1 cellular context compared by ENCODE assay signal in the genomic region with DNA sequence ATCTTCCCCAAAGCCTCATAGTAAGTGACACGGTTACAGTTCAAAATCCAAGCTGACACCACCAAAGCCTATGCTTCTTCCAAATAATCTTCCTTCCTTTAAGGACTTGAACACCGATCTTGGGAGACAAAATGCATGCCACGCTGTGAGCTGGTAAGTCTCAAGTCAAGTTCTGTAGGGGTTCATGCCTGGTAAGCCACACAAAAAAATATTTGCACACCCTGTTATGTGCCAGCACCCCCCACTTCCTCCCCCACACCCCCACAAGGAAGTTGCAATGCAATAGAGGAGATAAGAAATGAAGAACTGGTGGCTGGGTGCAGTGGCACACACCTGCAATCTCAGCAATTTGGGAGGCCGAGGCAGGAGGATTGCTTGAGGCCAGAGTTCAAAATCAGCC.
TF ChIP-seq lines count a peak whose summit lies in the region.

No MANE protein-coding gene starts in this region.

TF ChIP-seq in GM23338, 12 proteins besides CTCF, POLR2A, EP300 and RAD21 (continued from another document):
- TF ChIP-seq ZNF462 (CRISPR knock-in tag; IDR thresholded peaks at IDR 0.05), result no peak
- TF ChIP-seq EZH2phosphoT487 (IDR thresholded peaks at IDR 0.05; ENCODE audit: unreplicated experiment), result no peak
- TF ChIP-seq POLR2AphosphoS5 (IDR thresholded peaks at IDR 0.05; ENCODE audit: low read depth), result no peak
- no peak for TF ChIP-seq EZH2 (IDR thresholded peaks at IDR 0.05; ENCODE audit: low read depth, unreplicated experiment)
- TF ChIP-seq REST (IDR thresholded peaks at IDR 0.05; ENCODE audit: unreplicated experiment), result no peak
- TF ChIP-seq ZNF114 (CRISPR knock-in tag; IDR thresholded peaks at IDR 0.05), result no peak
